In genomic region chr12:104307655-104308000, GRCh38 we compare ENCODE assay signal across 18 cellular contexts. TPM values are rescaled to one million over a fixed set of nuclear protein-coding genes. Genes with fewer than 3 reads are reported as not detected.
DNase-seq lines count a peak whose midpoint lies in the region; ATAC-seq, FAIRE-seq and TF ChIP-seq lines count a peak whose summit lies in the region.
"Had no signal": no experiment of that assay in that cellular context is flagged by ENCODE, and none has a peak within 500 bp of the region (broad histone marks: within the 10 kb centered on the region; RNA-seq: fewer than 3 reads in every experiment).

No MANE protein-coding gene starts in this region.

- intact Hi-C loops in Panc1 (cut with micrococcal nuclease; ENCODE audit: unreplicated experiment) = loop anchor here (10.0 kb wide), 1 partner anchor 173 kb away; the partner anchor contains the start of gene NFYB
- intact Hi-C loops in esophagus muscularis mucosa (cut with DNase I) = no loop called here

- peak overlapping the region; percentile 96 for H3K27ac ChIP-seq in Panc1 (ENCODE audit: low read length)
- H3K27ac ChIP-seq in esophagus muscularis mucosa (replicated peaks in 1 of 4) = peak overlapping the region; percentile 30 to 87 (median 40)
- peak overlapping the region; percentile 3 for H3K27ac ChIP-seq in stomach smooth muscle (ENCODE audit: low read length)
- H3K27ac ChIP-seq: 22Rv1; BLaER1 treated with 17β-estradiol and CSF1 and Interleukin-3, amounts not matched to agents 10 nM and 100 nM; SK-N-MC had no signal

- no peak for FAIRE-seq in RCC 7860 (lab: Jason Lieb, UNC)

- in situ Hi-C loops in Panc1 (cut with HindIII; ENCODE audit: low pct_unique_long_range_greater_than_20kb, low sequenced_read_pairs) = no loop called here

- CTCF ChIA-PET in Panc1 (lab: Charles Lee) = no interaction called here

- H3K9me3 ChIP-seq in Panc1 (ENCODE audit: control insufficient read depth, insufficient read depth, low read depth, low read length) (no peaks in the 10 kb centered on the region), esophagus muscularis mucosa (no peaks in the 10 kb centered on the region), stomach smooth muscle (ENCODE audit: control insufficient read depth in 2 of 2, low read length in 2 of 2) (no peaks in the 10 kb centered on the region)
- H3K9me3 ChIP-seq: BLaER1 treated with 17β-estradiol and CSF1 and Interleukin-3, amounts not matched to agents 10 nM and 100 nM had no signal

- no TSS peak for BruUV-seq in Panc1 (replicated peaks; lab: Mats Ljungman, UMichigan)

- TF ChIP-seq POLR2A in esophagus muscularis mucosa (IDR thresholded peaks at IDR 0.05; ENCODE audit: low read depth) = no peak

- H3K27me3 ChIP-seq in Panc1 (ENCODE audit: control insufficient read depth, insufficient read depth, low read length) (no peaks in the 10 kb centered on the region), esophagus muscularis mucosa (no peaks in the 10 kb centered on the region), stomach smooth muscle (ENCODE audit: control insufficient read depth in 1 of 2, insufficient read depth in 2 of 2, low read length in 2 of 2) (no peaks in the 10 kb centered on the region)
- H3K27me3 ChIP-seq: BLaER1 treated with 17β-estradiol and CSF1 and Interleukin-3, amounts not matched to agents 10 nM and 100 nM had no signal

- peak; percentile 34 for DNase-seq in NCI-H82 (lab: John Stamatoyannopoulos, UW)
- no peak for DNase-seq in NCI-H82 treated with DMSO at 0.1 percent for 48 hours (lab: John Stamatoyannopoulos, UW; ENCODE audit: unreplicated experiment)
- DNase-seq in Panc1 (ENCODE audit: low read depth, low spot score) = no peak
- no peak for DNase-seq in esophagus muscularis mucosa (ENCODE audit: extremely low spot score)
- DNase-seq in RCC 7860 (ENCODE audit: low spot score) = no peak
- no peak for DNase-seq in anterior cingulate cortex (lab: John Stamatoyannopoulos, UW)
- DNase-seq in D341Med (ENCODE audit: low spot score) = no peak
- DNase-seq: COR-L47; MV-4-11; NCI-H1417 treated with DMSO at 0.1 percent for 48 hours; NCI-H2081; NCI-H510A treated with DMSO at 0.1 percent for 48 hours; NK-92 treated with Interleukin-12 subunit alpha and Interleukin-12 subunit beta, amount 100 ng/mL, for 24 hours had no signal

- H3K4me1 ChIP-seq in Panc1 (ENCODE audit: control insufficient read depth, insufficient read depth, low read length) = peaks cover 71% of the 10 kb centered on the region
- H3K4me1 ChIP-seq in esophagus muscularis mucosa = peaks cover 47 to 70% (median 62%) of the 10 kb centered on the region in 4 donors
- H3K4me1 ChIP-seq in stomach smooth muscle (ENCODE audit: control insufficient read depth, insufficient read depth, low read length) = peaks cover 21% of the 10 kb centered on the region

- ATAC-seq in Panc1 = no peak
- ATAC-seq: HCT116 had no signal

- H3K4me3 ChIP-seq in Panc1 (ENCODE audit: low read depth in 2 of 2, low read length in 2 of 2) (peak overlapping the region; percentile 7 to 57; a peak in 2 of 4 replicates), esophagus muscularis mucosa (no peak overlapping the region), stomach smooth muscle (ENCODE audit: low read length in 2 of 2) (no peak overlapping the region)
- H3K4me3 ChIP-seq: BLaER1 treated with 17β-estradiol and CSF1 and Interleukin-3, amounts not matched to agents 10 nM and 100 nM; SK-N-MC had no signal

- POLR2A ChIA-PET in Panc1 (lab: Charles Lee) = interaction anchor here (0.6 kb wide), 1 partner anchor 10 kb away, joined by 4 read pairs; no protein-coding TSS in a partner anchor

- TF ChIP-seq EP300 in esophagus muscularis mucosa (IDR thresholded peaks at IDR 0.05) = no peak

- H3K36me3 ChIP-seq in Panc1 (ENCODE audit: control insufficient read depth, insufficient read depth, low read length) (peaks cover 25% of the 10 kb centered on the region), esophagus muscularis mucosa (peaks cover 15 to 62% (median 25%) of the 10 kb centered on the region in 4 donors), stomach smooth muscle (ENCODE audit: control insufficient read depth in 2 of 2, insufficient read depth in 2 of 2, low read length in 2 of 2) (peaks cover 5 to 7% of the 10 kb centered on the region in 2 donors)

- TF ChIP-seq CTCF in Panc1 (IDR thresholded peaks at IDR 0.05) (no peak), esophagus muscularis mucosa (IDR thresholded peaks at IDR 0.05) (no peak)

- H3K9ac ChIP-seq in stomach smooth muscle (ENCODE audit: low read length in 2 of 2) = no peak overlapping the region
- H3K9ac ChIP-seq: BLaER1 treated with 17β-estradiol and CSF1 and Interleukin-3, amounts not matched to agents 10 nM and 100 nM had no signal

RNA-seq across cellular contexts. Expression of gene EID3, which starts 4.1 kb away (rescaled TPM):
- 18.5 TPM for total RNA-seq in Panc1 (2021; ENCODE audit: unreplicated experiment)
- polyA plus RNA-seq in Panc1 (2012; ENCODE audit: insufficient read length) = 12.6 TPM
- 10 to 100 TPM in 3 of 4 donors, 1 to 10 TPM in 1; 7.6 to 19.5 (median 12.1) TPM for total RNA-seq in esophagus muscularis mucosa

Comparison
In these comparisons a context has a peak if more than half of its experiments do, and no peak if none do; other contexts are left out.
1. H3K27ac ChIP-seq: peak in every context shown above with its lines; median percentile 96 in Panc1; 40 in esophagus muscularis mucosa; 3 in stomach smooth muscle.
2. H3K4me3 ChIP-seq: peak in Panc1 (2 of 2); none in esophagus muscularis mucosa (0 of 4) and stomach smooth muscle (0 of 2).